Comparison of ENCODE assay signal across 8 cellular contexts in genomic region chr14:50542941-50543418, GRCh38. TPM values are rescaled to one million over a fixed set of nuclear protein-coding genes. Genes with fewer than 3 reads are reported as not detected.
A peak's percentile ranks its signal among the peaks of the same experiment; 100 is the strongest.
DNase-seq lines count a peak whose midpoint lies in the region; ATAC-seq and TF ChIP-seq lines count a peak whose summit lies in the region.

No MANE protein-coding gene starts in this region.

- H3K27me3 ChIP-seq in brain microvascular endothelial cell (replicated peaks), result no peaks in the 10 kb centered on the region
- no peaks in the 10 kb centered on the region for H3K27me3 ChIP-seq in tibial artery

- ATAC-seq in GM19035 (IDR thresholded peaks at IDR 0.05; ENCODE audit: unreplicated experiment) (peak; percentile 72), left lobe of liver (peak; percentile 94), HG03460 (IDR thresholded peaks at IDR 0.05; ENCODE audit: unreplicated experiment) (no peak)

- TF ChIP-seq CTCF in LNCaP clone FGC (IDR thresholded peaks at IDR 0.05; ENCODE audit: control insufficient read depth, extremely low read depth, insufficient read depth), result peak; percentile 61
- TF ChIP-seq CTCF in brain microvascular endothelial cell (IDR thresholded peaks at IDR 0.05; ENCODE audit: low read depth, low read length, missing control alignments), result peak; percentile 67
- TF ChIP-seq CTCF in tibial artery (IDR thresholded peaks at IDR 0.05), result peak; percentile 50 to 60

- no peaks in the 10 kb centered on the region for H3K9me3 ChIP-seq in tibial artery

- DNase-seq in COR-L47 (lab: John Stamatoyannopoulos, UW) (peak; percentile 76), LNCaP clone FGC (ENCODE audit: low read depth) (peak; percentile 64), OCI-M1 (lab: John Stamatoyannopoulos, UW) (peak; percentile 66), brain microvascular endothelial cell (peak; percentile 59), left lobe of liver (ENCODE audit: low spot score) (no peak), tibial artery (peak in 1 of 2 donors; percentile 30)

- H3K4me3 ChIP-seq in LNCaP clone FGC (ENCODE audit: low read depth, low read length) (no peak overlapping the region), brain microvascular endothelial cell (ENCODE audit: low read depth, low read length) (no peak overlapping the region), tibial artery (no peak overlapping the region)

- H3K36me3 ChIP-seq in brain microvascular endothelial cell (replicated peaks) (no peaks in the 10 kb centered on the region), tibial artery (no peaks in the 10 kb centered on the region)

- H3K27ac ChIP-seq in brain microvascular endothelial cell (no peak overlapping the region), tibial artery (no peak overlapping the region)

- intact Hi-C loops in tibial artery (cut with DNase I; ENCODE audit: low total_unique reads), result loop anchor here (5.0 kb wide), 1 partner anchor 234 kb away; no protein-coding TSS in a partner anchor

- H3K4me1 ChIP-seq in tibial artery, result peaks cover 0 to 10% (median 0%) of the 10 kb centered on the region in 4 donors

- in situ Hi-C loops in brain microvascular endothelial cell (cut with HindIII; ENCODE audit: low pct_ligation_motif_present, low sequenced_read_pairs), result no loop called here

RNA-seq across cellular contexts. Expression of gene MAP4K5, which starts 10.6 kb away (rescaled TPM):
- total RNA-seq in left lobe of liver, result 10.0 TPM

RNA-seq across cellular contexts. Expression of gene ATL1, which starts 17.0 kb away (rescaled TPM):
- total RNA-seq in left lobe of liver, result 0.48 TPM
